9 cellular contexts compared by ENCODE assay signal in the genomic region with DNA sequence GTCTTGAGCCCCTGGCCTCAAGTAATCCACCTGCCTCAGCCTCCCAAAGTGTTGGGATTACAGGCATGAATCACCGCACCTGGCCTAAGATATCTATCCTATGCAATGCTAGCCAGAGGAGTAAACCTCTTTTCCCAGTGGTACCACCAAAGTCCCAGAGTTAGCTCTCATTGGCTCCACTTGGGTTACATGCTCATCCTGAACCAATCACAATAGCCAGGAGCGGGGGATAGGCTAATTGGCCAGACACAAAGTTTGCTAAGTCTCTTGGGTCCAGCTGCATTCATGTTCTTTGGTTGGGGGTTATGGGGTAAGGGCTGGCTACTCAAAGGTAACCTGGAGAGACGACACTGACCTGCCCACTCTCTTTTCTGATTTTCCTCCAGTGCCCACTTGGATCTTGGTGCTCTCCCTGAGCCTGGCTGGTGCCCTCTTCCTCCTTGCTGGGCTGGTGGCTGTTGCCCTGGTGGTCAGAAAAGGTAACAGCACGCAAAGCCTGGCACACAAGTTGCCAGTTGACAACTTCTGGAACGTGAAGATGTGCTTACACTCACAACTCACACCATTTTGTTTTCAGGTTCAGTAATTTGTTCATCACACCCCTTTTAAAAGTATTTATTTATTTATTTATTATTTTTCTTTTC. TPM values are rescaled to one million over a fixed set of nuclear protein-coding genes. Genes with fewer than 3 reads are reported as not detected.
DNase-seq lines count a peak whose midpoint lies in the region; ATAC-seq and TF ChIP-seq lines count a peak whose summit lies in the region.
"Had no signal": no experiment of that assay in that cellular context is flagged by ENCODE, and none has a peak within 500 bp of the region (broad histone marks: within the 10 kb centered on the region; RNA-seq: fewer than 3 reads in every experiment).

No MANE protein-coding gene starts in this region.

- H3F3A ChIP-seq in PC-9 (ENCODE audit: insufficient read depth, low read depth) = peaks cover 23% of the 10 kb centered on the region

- in situ Hi-C loops in transverse colon (cut with MboI; ENCODE audit: low pct_ligation_motif_present in 1 of 4, low pct_unique_long_range_greater_than_20kb in 1 of 4, low sequenced_read_pairs in 3 of 4) = loop anchor here in 3 of 4 donors (10.0 to 25.0 kb wide), 2 partner anchors 141 to 144 kb away; a partner anchor contains a TSS

- H3K9me3 ChIP-seq in heart right ventricle (no peaks in the 10 kb centered on the region), PC-9 (ENCODE audit: insufficient read depth, low read depth) (no peaks in the 10 kb centered on the region), transverse colon (no peaks in the 10 kb centered on the region)

- POLR2A ChIA-PET in PC-9 (lab: Charles Lee; ENCODE audit: unreplicated experiment) = no interaction called here

- no peak for TF ChIP-seq EP300 in transverse colon (IDR thresholded peaks at IDR 0.05; ENCODE audit: low read depth)

- no peak overlapping the region for H3K4me2 ChIP-seq in PC-9

- H3K9me2 ChIP-seq in PC-9 (ENCODE audit: insufficient read depth) = no peaks in the 10 kb centered on the region

- CTCF ChIA-PET in PC-9 (lab: Charles Lee) = no interaction called here

- H3K4me3 ChIP-seq in heart right ventricle = no peak overlapping the region
- no peak overlapping the region for H3K4me3 ChIP-seq in PC-9
- no peak overlapping the region for H3K4me3 ChIP-seq in fibroblast of mammary gland (ENCODE audit: control insufficient read depth, low read depth, low read length)
- H3K4me3 ChIP-seq in transverse colon = no peak overlapping the region

- TF ChIP-seq CTCF in heart right ventricle (IDR thresholded peaks at IDR 0.05) (peak in 7 of 9 donors; percentile 9 to 57 (median 32)), PC-9 (conservative IDR thresholded peaks at IDR 0.05) (peak; percentile 79), fibroblast of mammary gland (conservative IDR thresholded peaks at IDR 0.05; ENCODE audit: control insufficient read depth, insufficient read depth, low read depth, low read length) (peak; percentile 49), transverse colon (IDR thresholded peaks at IDR 0.05) (peak; percentile 42 to 56 (median 48))

- no peak for ATAC-seq in heart right ventricle
- ATAC-seq in Right ventricle myocardium inferior = no peak
- no peak for ATAC-seq in GM18861 (IDR thresholded peaks at IDR 0.05; ENCODE audit: unreplicated experiment)

- H4K20me1 ChIP-seq in PC-9 (ENCODE audit: insufficient read depth) = no peaks in the 10 kb centered on the region

- H3K27ac ChIP-seq in heart right ventricle (no peak overlapping the region), PC-9 (no peak overlapping the region), transverse colon (no peak overlapping the region)

- 73 to 79% methylated on average over 5 of the region's 5 CpGs for WGBS in heart right ventricle, 2 donors
- WGBS in transverse colon (ENCODE audit: low coverage in 1 of 2), 2 donors = 33 to 64% methylated on average over 3 to 5 of the region's 5 CpGs

- H3K27me3 ChIP-seq in heart right ventricle (no peaks in the 10 kb centered on the region), PC-9 (ENCODE audit: insufficient read depth, low read depth) (no peaks in the 10 kb centered on the region), transverse colon (no peaks in the 10 kb centered on the region)

- intact Hi-C loops in heart right ventricle (cut with DNase I) (loop anchor here in 1 of 10 donors (10.0 kb wide), 1 partner anchor 81 kb away; no protein-coding TSS in a partner anchor), Right ventricle myocardium inferior (cut with DNase I) (no loop called here), PC-9 (cut with micrococcal nuclease; ENCODE audit: unreplicated experiment) (no loop called here), transverse colon (cut with DNase I; ENCODE audit: low total_unique reads) (no loop called here)

- H2AFZ ChIP-seq in PC-9 = 0 out of 2 replicates have a peak overlapping the region, but pooled peaks have one; percentile 62

- DNase-seq in heart right ventricle (no peak), Right ventricle myocardium inferior (ENCODE audit: missing footprints) (no peak), PC-9 (peak in 1 of 2 experiments; percentile 37), fibroblast of mammary gland (ENCODE audit: low read depth) (no peak), transverse colon (no peak), amniotic stem cell (lab: John Stamatoyannopoulos, UW) (no peak), HCEC 1CT (no peak)
- DNase-seq: NCI-H526 treated with DMSO at 0.1 percent for 48 hours had no signal

- no TSS peak for BruUV-seq in PC-9 (replicated peaks; lab: Mats Ljungman, UMichigan)

- peaks cover 0 to 5% (median 0%) of the 10 kb centered on the region in 9 donors for H3K36me3 ChIP-seq in heart right ventricle
- H3K36me3 ChIP-seq in PC-9 (ENCODE audit: low read depth) = no peaks in the 10 kb centered on the region
- no peaks in the 10 kb centered on the region for H3K36me3 ChIP-seq in transverse colon

- TF ChIP-seq POLR2A in transverse colon (IDR thresholded peaks at IDR 0.05) = no peak

- H3K4me1 ChIP-seq in heart right ventricle = peaks cover 0 to 4% (median 0%) of the 10 kb centered on the region in 9 donors
- H3K4me1 ChIP-seq in PC-9 (replicated peaks; ENCODE audit: insufficient read depth) = no peaks in the 10 kb centered on the region
- no peaks in the 10 kb centered on the region for H3K4me1 ChIP-seq in transverse colon

- H3K79me2 ChIP-seq in PC-9 (ENCODE audit: low read depth) = no peaks in the 10 kb centered on the region

RNA-seq across cellular contexts. Expression of a gene that starts 7.8 kb away (rescaled TPM):
- total RNA-seq in heart right ventricle (1 to 10 TPM in 3 of 10 donors, under 1 TPM in 6, not detected in 1; 0.27 to 4.0 (median 0.61) TPM), Right ventricle myocardium inferior (1.5 TPM), PC-9 (2021) (0.59 and 1.4 TPM in 2 replicates), transverse colon (1 to 10 TPM in 1 of 4 donors, under 1 TPM in 2, not detected in 1; 0.79 to 1.8 (median 0.96) TPM)
- 1 to 10 TPM in 1 of 2 donors, under 1 TPM in 1; 0.66 to 1.3 TPM for polyA plus RNA-seq in heart right ventricle

RNA-seq across cellular contexts. Expression of a gene that starts 15.4 kb away (rescaled TPM):
- total RNA-seq in heart right ventricle = 10 to 100 TPM; 25.8 to 45.4 (median 28.8) TPM
- 10 to 100 TPM; 26.2 to 27.4 TPM for polyA plus RNA-seq in heart right ventricle
- total RNA-seq in Right ventricle myocardium inferior = 39.5 TPM
- 56.0 and 63.7 TPM in 2 replicates for total RNA-seq in PC-9 (2021)
- 10 to 100 TPM; 24.9 to 47.6 (median 35.6) TPM for total RNA-seq in transverse colon

RNA-seq across cellular contexts. Expression of a gene that starts 20.0 kb away (rescaled TPM):
- total RNA-seq in heart right ventricle (10 to 100 TPM; 25.9 to 38.6 (median 32.9) TPM), Right ventricle myocardium inferior (30.3 TPM), PC-9 (2021) (21.3 and 31.4 TPM in 2 replicates), transverse colon (10 to 100 TPM in 3 of 4 donors, 1 to 10 TPM in 1; 2.8 to 40.4 (median 24.4) TPM)
- polyA plus RNA-seq in heart right ventricle = 10 to 100 TPM; 40.4 to 88.6 TPM
